Comparison of ENCODE assay signal across 16 cellular contexts in the genomic region with DNA sequence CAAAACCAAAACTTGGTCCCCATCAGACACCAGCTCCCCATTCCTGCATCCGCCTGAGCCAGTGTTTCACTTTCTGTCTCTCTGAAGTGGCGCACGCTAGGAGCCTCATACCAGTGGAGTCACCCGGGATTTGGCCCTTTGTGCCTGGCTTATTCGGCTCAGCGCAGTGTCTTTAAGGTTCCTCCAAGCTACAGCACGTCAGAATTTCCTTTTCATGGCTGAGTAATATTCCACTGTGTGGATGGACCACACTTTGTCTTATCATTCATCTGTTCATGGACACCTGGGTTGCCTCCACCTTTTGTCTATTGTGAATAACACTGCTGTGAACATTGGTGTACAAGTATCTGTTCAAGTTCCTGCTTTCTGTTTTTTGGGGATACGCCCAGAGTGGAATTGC.
"Had no signal": no experiment of that assay in that cellular context is flagged by ENCODE, and none has a peak within 500 bp of the region (broad histone marks: within the 10 kb centered on the region; RNA-seq: fewer than 3 reads in every experiment).

No MANE protein-coding gene starts in this region.

- H3K4me1 ChIP-seq: prostate gland had no signal

- ATAC-seq: activated naive CD8-positive, alpha-beta T cell treated with anti-CD3 and anti-CD28 coated beads, Interleukin-2, amount 50 U/mL, for 24 hours; activated T-cell treated with anti-CD3 and anti-CD28 coated beads, Interleukin-2, amount 50 U/mL, for 4 hours; left lung; stimulated activated memory B cell treated with anti-CD40 and anti-IgM and Interleukin-4, amounts not matched to agents 10 μg/mL and 1 μg/mL and 100 μg/mL, for 72 hours had no signal

- H3K27me3 ChIP-seq: left lung had no signal

- H3K9me3 ChIP-seq: left lung, prostate gland had no signal

- H3K27ac ChIP-seq: left lung, prostate gland, skin epidermis had no signal

- H3K4me3 ChIP-seq: left lung, lung, prostate gland, skin epidermis had no signal

- DNase-seq: activated CD4-positive, alpha-beta T cell treated with anti-CD3 and anti-CD28 coated beads, Interleukin-2, amount 50 U/mL, for 1 hour; activated CD8-positive, alpha-beta memory T cell treated with anti-CD3 and anti-CD28 coated beads for 24 hours; activated CD8-positive, alpha-beta memory T cell treated with anti-CD3 and anti-CD28 coated beads, Interleukin-2, amount 50 U/mL, for 48 hours; activated gamma-delta T cell; activated naive CD8-positive, alpha-beta T cell treated with anti-CD3 and anti-CD28 coated beads, Interleukin-2, amount 50 U/mL, for 24 hours; activated T-cell treated with anti-CD3 and anti-CD28 coated beads, Interleukin-2, amount 50 U/mL, for 4 hours; cerebellar nuclear complex; naive B cell; stimulated activated CD4-positive, alpha-beta T cell treated with anti-CD3 and anti-CD28 coated beads, Interleukin-15, amount 100 ng/mL, for 24 hours; T-helper 9 cell; trophoblast cell had no signal

- H3K36me3 ChIP-seq: prostate gland had no signal
